Comparison of ENCODE assay signal across 8 cellular contexts in genomic region chr5:129904102-129904666, GRCh38. TPM values are rescaled to one million over a fixed set of nuclear protein-coding genes. Genes with fewer than 3 reads are reported as not detected.
DNase-seq lines count a peak whose midpoint lies in the region; ATAC-seq lines count a peak whose summit lies in the region.

CHSY3 (plus strand) TSS chr5:129904465.

- H3K4me3 Mint-ChIP-seq in stimulated activated effector memory CD8-positive, alpha-beta T cell treated with anti-CD3 and anti-CD28 coated beads, Interleukin-12 subunit alpha, Interleukin-12 subunit beta, amount 100 ng/mL, for 72 hours = peak within 1 kb of the TSS; percentile 74

- peaks cover 0 to 2% of the 10 kb centered on the region in 2 donors for H3K4me1 ChIP-seq in esophagus (ENCODE audit: control insufficient read depth in 2 of 2, insufficient read depth in 2 of 2, low read length in 1 of 2)
- H3K4me1 ChIP-seq in mesodermal cell (ENCODE audit: control insufficient read depth, insufficient read depth, low read length, poor library complexity, severe bottlenecking) = peaks cover 5% of the 10 kb centered on the region

- ATAC-seq in HG02588 (IDR thresholded peaks at IDR 0.05; ENCODE audit: unreplicated experiment) = peak; percentile 68
- peak; percentile 74 for ATAC-seq in stimulated activated effector memory CD8-positive, alpha-beta T cell treated with anti-CD3 and anti-CD28 coated beads, Interleukin-12 subunit alpha, Interleukin-12 subunit beta, amount 100 ng/mL, for 72 hours

- H3K36me3 ChIP-seq in esophagus (ENCODE audit: control insufficient read depth in 2 of 2, insufficient read depth in 2 of 2, low read length in 1 of 2) (no peaks in the 10 kb centered on the region), mesodermal cell (ENCODE audit: control insufficient read depth, insufficient read depth, low read length) (no peaks in the 10 kb centered on the region)

- 0% methylated on average over 33 to 62 of the region's 62 CpGs for WGBS in esophagus, 2 donors
- WGBS in mesodermal cell (ENCODE audit: insufficient coverage in 2 of 2), 2 experiments = 0 to 1% methylated on average over 13 to 28 of the region's 62 CpGs

- peak; percentile 41 to 62 for DNase-seq in NCI-H524 (lab: John Stamatoyannopoulos, UW)
- DNase-seq in NCI-H524 treated with DMSO at 0.1 percent for 48 hours (lab: John Stamatoyannopoulos, UW) = no peak
- DNase-seq in NCI-H1930 (lab: John Stamatoyannopoulos, UW) = peak; percentile 29 to 47
- DNase-seq in activated CD4-positive, alpha-beta T cell treated with anti-CD3 and anti-CD28 coated beads, Interleukin-2, amount 50 U/mL, for 48 hours = peak; percentile 51 to 58
- DNase-seq in stimulated activated effector memory CD8-positive, alpha-beta T cell treated with anti-CD3 and anti-CD28 coated beads, Interleukin-12 subunit alpha, Interleukin-12 subunit beta, amount 100 ng/mL, for 72 hours (ENCODE audit: low spot score in 2 of 2) = peak in 1 of 2 donors; percentile 2

- no peaks in the 10 kb centered on the region for H3K36me3 Mint-ChIP-seq in stimulated activated effector memory CD8-positive, alpha-beta T cell treated with anti-CD3 and anti-CD28 coated beads, Interleukin-12 subunit alpha, Interleukin-12 subunit beta, amount 100 ng/mL, for 72 hours

- H3K9me3 ChIP-seq in esophagus (ENCODE audit: control insufficient read depth in 2 of 2, insufficient read depth in 1 of 2, low read depth in 1 of 2, low read length in 1 of 2) = no peaks in the 10 kb centered on the region
- no peaks in the 10 kb centered on the region for H3K9me3 ChIP-seq in mesodermal cell (ENCODE audit: control insufficient read depth, low read length)

- peak within 1 kb of the TSS; percentile 24 for H3K27ac Mint-ChIP-seq in stimulated activated effector memory CD8-positive, alpha-beta T cell treated with anti-CD3 and anti-CD28 coated beads, Interleukin-12 subunit alpha, Interleukin-12 subunit beta, amount 100 ng/mL, for 72 hours

- H3K27ac ChIP-seq in esophagus (ENCODE audit: low read depth in 2 of 2, low read length in 1 of 2) = peak within 1 kb of the TSS; percentile 20 to 77
- H3K27ac ChIP-seq in mesodermal cell (ENCODE audit: low read depth, low read length, severe bottlenecking) = peak within 1 kb of the TSS; percentile 75

- H3K27me3 ChIP-seq in esophagus (ENCODE audit: control insufficient read depth in 1 of 2, insufficient read depth in 2 of 2, low read length in 2 of 2) = peaks cover 0 to 9% of the 10 kb centered on the region in 2 donors

- no peaks in the 10 kb centered on the region for H3K9me3 Mint-ChIP-seq in stimulated activated effector memory CD8-positive, alpha-beta T cell treated with anti-CD3 and anti-CD28 coated beads, Interleukin-12 subunit alpha, Interleukin-12 subunit beta, amount 100 ng/mL, for 72 hours

- H3K4me3 ChIP-seq in esophagus (ENCODE audit: low read depth in 1 of 2, low read length in 2 of 2) = peak within 1 kb of the TSS; percentile 69 to 72
- peak within 1 kb of the TSS; percentile 68 for H3K4me3 ChIP-seq in mesodermal cell (ENCODE audit: extremely low read depth, insufficient read depth, low read length, poor library complexity, severe bottlenecking)

- H3K4me1 Mint-ChIP-seq in stimulated activated effector memory CD8-positive, alpha-beta T cell treated with anti-CD3 and anti-CD28 coated beads, Interleukin-12 subunit alpha, Interleukin-12 subunit beta, amount 100 ng/mL, for 72 hours = peaks cover 18% of the 10 kb centered on the region

RNA-seq across cellular contexts. Expression of gene CHSY3, which starts in this region (rescaled TPM):
- under 1 TPM; 0.02 to 0.14 TPM for polyA plus RNA-seq in esophagus
- polyA plus RNA-seq in mesodermal cell (2013, experiment 1 of 2) = 21.7 TPM
- 16.6 TPM for polyA plus RNA-seq in mesodermal cell (2013, experiment 2 of 2)
